Comparison of ENCODE assay signal across 21 cellular contexts in genomic region chr14:30883508-30884294, GRCh38. TPM values are rescaled to one million over a fixed set of nuclear protein-coding genes. Genes with fewer than 3 reads are reported as not detected.
DNase-seq lines count a peak whose midpoint lies in the region; ATAC-seq, FAIRE-seq and TF ChIP-seq lines count a peak whose summit lies in the region.
"Had no signal": no experiment of that assay in that cellular context is flagged by ENCODE, and none has a peak within 500 bp of the region (broad histone marks: within the 10 kb centered on the region; RNA-seq: fewer than 3 reads in every experiment).

No MANE protein-coding gene starts in this region.

- no peaks in the 10 kb centered on the region for H3K4me1 Mint-ChIP-seq in activated T-helper 17 cell treated with anti-CD3 and anti-CD28 coated beads, Interleukin-2, amount 50 U/mL, for 72 hours
- peaks cover 2% of the 10 kb centered on the region for H3K4me1 Mint-ChIP-seq in activated CD4-positive, alpha-beta T cell treated with anti-CD3 and anti-CD28 coated beads, Interleukin-2, amount 10 ng/mL, durations not matched to agents 24 days and 14 days

- H3K27ac ChIP-seq in HepG2 (ENCODE audit: extremely low read length, insufficient read depth, low read length) (no peak overlapping the region), right lobe of liver (no peak overlapping the region)
- H3K27ac ChIP-seq: A549, C4-2B, GM23248, HL-60, PC-9, SJCRH30 had no signal

- H3K9me3 Mint-ChIP-seq in activated T-helper 17 cell treated with anti-CD3 and anti-CD28 coated beads, Interleukin-2, amount 50 U/mL, for 72 hours, result no peaks in the 10 kb centered on the region
- H3K9me3 Mint-ChIP-seq in activated CD4-positive, alpha-beta T cell treated with anti-CD3 and anti-CD28 coated beads, Interleukin-2, amount 10 ng/mL, durations not matched to agents 24 days and 14 days, result no peaks in the 10 kb centered on the region

- H3K27ac Mint-ChIP-seq in activated T-helper 17 cell treated with anti-CD3 and anti-CD28 coated beads, Interleukin-2, amount 50 U/mL, for 72 hours, result no peak overlapping the region
- no peak overlapping the region for H3K27ac Mint-ChIP-seq in activated CD4-positive, alpha-beta T cell treated with anti-CD3 and anti-CD28 coated beads, Interleukin-2, amount 10 ng/mL, durations not matched to agents 24 days and 14 days

- no peak for TF ChIP-seq RAD21 in HepG2 (CRISPR knock-in tag; IDR thresholded peaks at IDR 0.05)

- TF ChIP-seq POLR2A in HepG2 (IDR thresholded peaks at IDR 0.05; ENCODE audit: insufficient read depth in 1 of 2, low read depth in 2 of 2, low read length in 2 of 2) (no peak), right lobe of liver (IDR thresholded peaks at IDR 0.05) (no peak)

- no TSS peak for BruUV-seq in HepG2 (replicated peaks; lab: Mats Ljungman, UMichigan)

- no peaks in the 10 kb centered on the region for H3K36me3 Mint-ChIP-seq in activated T-helper 17 cell treated with anti-CD3 and anti-CD28 coated beads, Interleukin-2, amount 50 U/mL, for 72 hours (ENCODE audit: low read depth)
- H3K36me3 Mint-ChIP-seq in activated CD4-positive, alpha-beta T cell treated with anti-CD3 and anti-CD28 coated beads, Interleukin-2, amount 10 ng/mL, durations not matched to agents 24 days and 14 days (ENCODE audit: low read depth), result no peaks in the 10 kb centered on the region

- CTCF ChIA-PET in HepG2 (lab: Yijun Ruan, JAX; ENCODE audit: low intra/inter-chr PET ratio, low total read pairs), result no interaction called here

- no peak for ATAC-seq in HepG2
- ATAC-seq in right lobe of liver, result no peak
- ATAC-seq in HG03175 (IDR thresholded peaks at IDR 0.05; ENCODE audit: unreplicated experiment), result peak; percentile 47
- ATAC-seq in activated T-helper 17 cell treated with anti-CD3 and anti-CD28 coated beads, Interleukin-2, amount 50 U/mL, for 72 hours (replicated peaks), result peak; percentile 16
- no peak for ATAC-seq in HG02885 (IDR thresholded peaks at IDR 0.05; ENCODE audit: poor library complexity, unreplicated experiment)
- ATAC-seq: A549 had no signal

- peaks cover 0 to 2% of the 10 kb centered on the region in 2 experiments; a peak in 1 of 5 replicates for H3K36me3 ChIP-seq in HepG2 (replicated peaks in 1 of 2; ENCODE audit: control insufficient read depth in 1 of 2, insufficient read depth in 2 of 2, low read length in 2 of 2)
- H3K36me3 ChIP-seq in right lobe of liver, result no peaks in the 10 kb centered on the region
- H3K36me3 ChIP-seq: SJCRH30 had no signal

- H4K20me1 ChIP-seq in HepG2 (ENCODE audit: insufficient read depth, low read length), result no peaks in the 10 kb centered on the region

- intact Hi-C loops in HepG2 (cut with micrococcal nuclease; ENCODE audit: unreplicated experiment) (no loop called here), right lobe of liver (cut with DNase I) (no loop called here)
- intact Hi-C loops in activated CD4-positive, alpha-beta T cell treated with anti-CD3 and anti-CD28 coated beads, Interleukin-2, amount 10 ng/mL, durations not matched to agents 24 days and 14 days (cut with micrococcal nuclease), result no loop called here

- WGBS in HepG2 (ENCODE audit: low lambda C conversion rate), result 97% methylated on average over 6 of the region's 6 CpGs
- WGBS in right lobe of liver (ENCODE audit: insufficient coverage, low coverage, low lambda C conversion rate, missing lambda C conversion rate), result 87% methylated on average over 6 of the region's 6 CpGs

- TF ChIP-seq EP300 in HepG2 (IDR thresholded peaks at IDR 0.05; ENCODE audit: low read depth in 2 of 2, low read length in 2 of 2), result no peak
- no peak for TF ChIP-seq EP300 in HepG2 (CRISPR knock-in tag; IDR thresholded peaks at IDR 0.05; ENCODE audit: borderline replicate concordance)

- H2AFZ ChIP-seq in HepG2 (ENCODE audit: low read length), result no peak overlapping the region
- H2AFZ ChIP-seq: GM23248, PC-9 had no signal

- no peaks in the 10 kb centered on the region for H3K79me2 ChIP-seq in HepG2 (ENCODE audit: insufficient read depth, low read length)

- DNase-seq in HepG2 (ENCODE audit: low spot score) (no peak), right lobe of liver (no peak), GM10266 (ENCODE audit: extremely low spot score) (no peak), NK-92 (lab: John Stamatoyannopoulos, UW; ENCODE audit: unreplicated experiment) (no peak)
- no peak for DNase-seq in activated CD4-positive, alpha-beta T cell treated with anti-CD3 and anti-CD28 coated beads, Interleukin-2, amount 10 ng/mL, durations not matched to agents 24 days and 14 days
- DNase-seq: GDM1, GM23248, KBM-7, NCI-H1436, NCI-H2029 treated with DMSO at 0.1 percent for 48 hours, NCI-H2171 treated with DMSO at 0.1 percent for 48 hours, NCI-H446 treated with DMSO at 0.1 percent for 48 hours, NCI-H748 treated with DMSO at 0.1 percent for 48 hours, PC-9, SJCRH30 had no signal

- H3K9me3 ChIP-seq in HepG2 (ENCODE audit: low read length) (no peaks in the 10 kb centered on the region), right lobe of liver (no peaks in the 10 kb centered on the region)
- H3K9me3 ChIP-seq: A549, SJCRH30 had no signal

- no peak overlapping the region for H3K4me3 Mint-ChIP-seq in activated T-helper 17 cell treated with anti-CD3 and anti-CD28 coated beads, Interleukin-2, amount 50 U/mL, for 72 hours
- no peak overlapping the region for H3K4me3 Mint-ChIP-seq in activated CD4-positive, alpha-beta T cell treated with anti-CD3 and anti-CD28 coated beads, Interleukin-2, amount 10 ng/mL, durations not matched to agents 24 days and 14 days

- in situ Hi-C loops in HepG2 (cut with HindIII; ENCODE audit: extremely low pct_ligation_motif_present, low pct_unique_long_range_greater_than_20kb), result no loop called here

- H3K27me3 Mint-ChIP-seq in activated T-helper 17 cell treated with anti-CD3 and anti-CD28 coated beads, Interleukin-2, amount 50 U/mL, for 72 hours, result no peaks in the 10 kb centered on the region
- H3K27me3 Mint-ChIP-seq in activated CD4-positive, alpha-beta T cell treated with anti-CD3 and anti-CD28 coated beads, Interleukin-2, amount 10 ng/mL, durations not matched to agents 24 days and 14 days, result peaks cover 8% of the 10 kb centered on the region

- no peak for FAIRE-seq in HepG2 (lab: Jason Lieb, UNC)
- FAIRE-seq: A549 had no signal

- H3K9ac ChIP-seq in HepG2 (ENCODE audit: insufficient read depth, low read depth, low read length), result no peak overlapping the region
- H3K9ac ChIP-seq: GM23248 had no signal

- H3K4me3 ChIP-seq in HepG2 (replicated peaks in 1 of 3; ENCODE audit: insufficient read depth in 1 of 3, low read depth in 2 of 3, low read length in 3 of 3) (no peak overlapping the region), right lobe of liver (no peak overlapping the region)
- H3K4me3 ChIP-seq: A549, GM23248, PC-9, SJCRH30 had no signal

- no peaks in the 10 kb centered on the region for H3K27me3 ChIP-seq in HepG2 (ENCODE audit: control insufficient read depth in 1 of 2, insufficient read depth in 2 of 2, low read length in 2 of 2)
- no peaks in the 10 kb centered on the region for H3K27me3 ChIP-seq in right lobe of liver
- H3K27me3 ChIP-seq: SJCRH30 had no signal

- POLR2A ChIA-PET in HepG2 (lab: Yijun Ruan, JAX), result interaction anchor here (0.9 kb wide), 1 partner anchor 10 kb away, joined by 4 read pairs; no protein-coding TSS in a partner anchor

- no peak overlapping the region for H3K4me2 ChIP-seq in HepG2 (ENCODE audit: low read depth, low read length)
- H3K4me2 ChIP-seq: A549, PC-9 had no signal

- peaks cover 10% of the 10 kb centered on the region for H3K4me1 ChIP-seq in HepG2 (ENCODE audit: insufficient read depth, low read length)
- no peaks in the 10 kb centered on the region for H3K4me1 ChIP-seq in right lobe of liver
- H3K4me1 ChIP-seq: A549, SJCRH30 had no signal

- TF ChIP-seq CTCF in HepG2 (CRISPR knock-in tag; IDR thresholded peaks at IDR 0.05) (no peak), right lobe of liver (IDR thresholded peaks at IDR 0.05) (no peak), GM10266 (IDR thresholded peaks at IDR 0.05; ENCODE audit: control insufficient read depth, insufficient read depth, low read depth, missing control alignments) (no peak)

TF ChIP-seq in HepG2, 621 proteins besides CTCF, POLR2A, EP300 and RAD21 (continues in another document):
- TF ChIP-seq SMYD3 (CRISPR knock-in tag; IDR thresholded peaks at IDR 0.05) (0 out of 2 replicates have a peak, but pooled peaks have one; percentile 45), ZNF33A (CRISPR knock-in tag; IDR thresholded peaks at IDR 0.05; ENCODE audit: borderline replicate concordance) (0 out of 2 replicates have a peak, but pooled peaks have one; percentile 13)

RNA-seq across cellular contexts. Expression of gene COCH, which starts 9.3 kb away (rescaled TPM):
- total RNA-seq in HepG2 (2016; rRNA removed; fragmentation: Illumina TruSeq; extraction: Trizol) (46.1 and 79.3 TPM in 2 replicates), right lobe of liver (1 to 10 TPM in 2 of 6 experiments, under 1 TPM in 3, not detected in 1; 0.14 to 2.9 (median 0.60) TPM)
- 42.7 and 44.5 TPM in 2 replicates for total RNA-seq in HepG2 (2016; cell fraction: cytosol; rRNA removed; fragmentation: Illumina TruSeq; extraction: Trizol; ENCODE audit: low read depth)
- total RNA-seq in HepG2 (2016; cell fraction: insoluble cytoplasmic fraction; rRNA removed; fragmentation: Illumina TruSeq; extraction: Trizol), result 44.2 and 82.2 TPM in 2 replicates
- total RNA-seq in HepG2 (2016; cell fraction: membrane; rRNA removed; fragmentation: Illumina TruSeq; extraction: Trizol), result 35.2 and 37.4 TPM in 2 replicates
- total RNA-seq in HepG2 (2016; cell fraction: nucleus; rRNA removed; fragmentation: Illumina TruSeq; extraction: Trizol), result 75.5 and 83.2 TPM in 2 replicates
- 67.6 and 78.2 TPM in 2 replicates for polyA plus RNA-seq in HepG2 (2011; rRNA removed)
- 46.8 and 61.9 TPM in 2 replicates for polyA plus RNA-seq in HepG2 (2011; cell fraction: cytosol; rRNA removed)
- polyA plus RNA-seq in HepG2 (2011; cell fraction: nucleus; rRNA removed), result 41.4 and 44.4 TPM in 2 replicates
- polyA plus RNA-seq in HepG2 (2012), result 42.1 and 46.5 TPM in 2 replicates
- polyA plus RNA-seq in HepG2 (2016; cell fraction: cytosol; fragmentation: Illumina TruSeq; extraction: Trizol; ENCODE audit: low read depth), result 14.6 and 14.7 TPM in 2 replicates
- polyA plus RNA-seq in HepG2 (2016; cell fraction: insoluble cytoplasmic fraction; fragmentation: Illumina TruSeq; extraction: Trizol; ENCODE audit: low read depth), result 44.3 and 45.7 TPM in 2 replicates
- polyA plus RNA-seq in HepG2 (2016; cell fraction: membrane; fragmentation: Illumina TruSeq; extraction: Trizol; ENCODE audit: low read depth), result 23.3 and 29.1 TPM in 2 replicates
- polyA plus RNA-seq in HepG2 (2016; cell fraction: nucleus; fragmentation: Illumina TruSeq; extraction: Trizol; ENCODE audit: insufficient read depth, low read depth), result 110 and 111 TPM in 2 replicates
- polyA minus RNA-seq in HepG2 (2011; rRNA and poly(A)+ RNA removed; ENCODE audit: low replicate concordance), result 0.09 and 34.6 TPM in 2 replicates
- 40.3 and 42.4 TPM in 2 replicates for polyA minus RNA-seq in HepG2 (2011; cell fraction: cytosol; rRNA and poly(A)+ RNA removed)
- polyA minus RNA-seq in HepG2 (2011; cell fraction: nucleus; rRNA and poly(A)+ RNA removed), result 33.0 and 38.3 TPM in 2 replicates
- total RNA-seq in activated T-helper 17 cell treated with anti-CD3 and anti-CD28 coated beads, Interleukin-2, amount 50 U/mL, for 72 hours, result under 1 TPM; 0.58 to 0.71 TPM
- total RNA-seq in activated CD4-positive, alpha-beta T cell treated with anti-CD3 and anti-CD28 coated beads, Interleukin-2, amount 10 ng/mL, durations not matched to agents 24 days and 14 days, result 1.1 and 1.2 TPM in 2 replicates
- total RNA-seq: GM23248, SJCRH30 had no signal
- polyA plus RNA-seq: GM23248 had no signal

Comparison
In these comparisons a context has a peak if more than half of its experiments do, and no peak if none do; other contexts are left out.
1. RNA of gene COCH, which starts 9.3 kb away (total RNA-seq): 35.2 to 83.2 TPM in HepG2; 1.1 to 1.2 TPM in activated CD4-positive, alpha-beta T cell treated with anti-CD3 and anti-CD28 coated beads, Interleukin-2, amount 10 ng/mL, durations not matched to agents 24 days and 14 days, 0.58 to 0.71 TPM in activated T-helper 17 cell treated with anti-CD3 and anti-CD28 coated beads, Interleukin-2, amount 50 U/mL, for 72 hours and 0.14 to 2.9 TPM in right lobe of liver; every median in the first group is over 4 times any median in the second.
2. ATAC-seq: peak in HG03175 (single experiment) and activated T-helper 17 cell treated with anti-CD3 and anti-CD28 coated beads, Interleukin-2, amount 50 U/mL, for 72 hours (single experiment); none in HepG2 (single experiment), right lobe of liver (0 of 4) and HG02885 (single experiment).